In genomic region chr6:44264154-44265002, GRCh38 we compare ENCODE assay signal across 8 cellular contexts. TPM values are rescaled to one million over a fixed set of nuclear protein-coding genes. Genes with fewer than 3 reads are reported as not detected.
A peak's percentile ranks its signal among the peaks of the same experiment; 100 is the strongest.
DNase-seq lines count a peak whose midpoint lies in the region; ATAC-seq and TF ChIP-seq lines count a peak whose summit lies in the region.

No MANE protein-coding gene starts in this region.

- H3K27ac ChIP-seq in ectodermal cell (ENCODE audit: insufficient read depth, low read depth, low read length, poor library complexity, severe bottlenecking) (no peak overlapping the region), vagina (peak overlapping the region; percentile 89)

- no peak for TF ChIP-seq POLR2A in vagina (IDR thresholded peaks at IDR 0.05)

- peak overlapping the region; percentile 71 for H3K9ac ChIP-seq in mucosa of stomach (ENCODE audit: low read length)

- peak; percentile 37 for ATAC-seq in GM18498 (IDR thresholded peaks at IDR 0.05; ENCODE audit: unreplicated experiment)
- ATAC-seq in HG02943 (IDR thresholded peaks at IDR 0.05; ENCODE audit: low read depth, unreplicated experiment): peak; percentile 44
- peak; percentile 25 for ATAC-seq in SK-N-SH treated with all-trans-retinoic acid at 6 μM for 48 hours
- ATAC-seq in HG03095 (IDR thresholded peaks at IDR 0.05; ENCODE audit: unreplicated experiment): no peak
- no peak for ATAC-seq in HG03469 (IDR thresholded peaks at IDR 0.05; ENCODE audit: unreplicated experiment)

- 10 to 14% methylated on average over 13 of the region's 13 CpGs for WGBS in ectodermal cell, 2 experiments

- H3K27me3 ChIP-seq in ectodermal cell (ENCODE audit: control insufficient read depth, insufficient read depth, low read length, poor library complexity, severe bottlenecking) (peaks cover 7% of the 10 kb centered on the region), mucosa of stomach (ENCODE audit: control insufficient read depth, insufficient read depth, low read length) (peaks cover 14% of the 10 kb centered on the region), vagina (no peaks in the 10 kb centered on the region)

- no peak for DNase-seq in vagina (ENCODE audit: extremely low spot score in 2 of 2)

- intact Hi-C loops in vagina (cut with DNase I): no loop called here

- no peak for TF ChIP-seq CTCF in vagina (IDR thresholded peaks at IDR 0.05)

- H3K4me1 ChIP-seq in ectodermal cell (ENCODE audit: control insufficient read depth, insufficient read depth, low read length) (peaks cover 41% of the 10 kb centered on the region), mucosa of stomach (ENCODE audit: control insufficient read depth, insufficient read depth, low read length) (peaks cover 29% of the 10 kb centered on the region), vagina (peaks cover 33% of the 10 kb centered on the region)

- H3K4me3 ChIP-seq in ectodermal cell (ENCODE audit: insufficient read depth, low read depth, low read length) (peak overlapping the region; percentile 66), mucosa of stomach (ENCODE audit: low read length) (peak overlapping the region; percentile 75), vagina (peak overlapping the region; percentile 77 to 88)

- H3K36me3 ChIP-seq in ectodermal cell (ENCODE audit: control insufficient read depth, insufficient read depth, low read length): peaks cover 4% of the 10 kb centered on the region
- peaks cover 9% of the 10 kb centered on the region for H3K36me3 ChIP-seq in mucosa of stomach (ENCODE audit: control insufficient read depth, insufficient read depth, low read length)
- H3K36me3 ChIP-seq in vagina: no peaks in the 10 kb centered on the region

- H3K9me3 ChIP-seq in ectodermal cell (ENCODE audit: control insufficient read depth, low read length): no peaks in the 10 kb centered on the region
- H3K9me3 ChIP-seq in mucosa of stomach (ENCODE audit: control insufficient read depth, low read length): no peaks in the 10 kb centered on the region
- H3K9me3 ChIP-seq in vagina: no peaks in the 10 kb centered on the region

TF ChIP-seq in SK-N-SH treated with all-trans-retinoic acid at 6 μM for 48 hours, 23 proteins besides CTCF, POLR2A, EP300 and RAD21:
- TF ChIP-seq ESRRG (CRISPR knock-in tag; IDR thresholded peaks at IDR 0.05) (no peak), ZFP30 (CRISPR knock-in tag; IDR thresholded peaks at IDR 0.05) (no peak), TSHZ2 (CRISPR knock-in tag; IDR thresholded peaks at IDR 0.05) (no peak), ARNTL (CRISPR knock-in tag; IDR thresholded peaks at IDR 0.05; ENCODE audit: borderline replicate concordance, low read depth) (no peak), TOX (CRISPR knock-in tag; IDR thresholded peaks at IDR 0.05; ENCODE audit: borderline replicate concordance) (no peak), OSR1 (CRISPR knock-in tag; IDR thresholded peaks at IDR 0.05) (no peak), PATZ1 (CRISPR knock-in tag; IDR thresholded peaks at IDR 0.05; ENCODE audit: borderline replicate concordance) (no peak), GLIS3 (CRISPR knock-in tag; IDR thresholded peaks at IDR 0.05) (no peak), CREB5 (CRISPR knock-in tag; IDR thresholded peaks at IDR 0.05; ENCODE audit: low read depth) (no peak), ZNF565 (CRISPR knock-in tag; conservative IDR thresholded peaks at IDR 0.05; ENCODE audit: low read depth) (no peak), SNAI2 (CRISPR knock-in tag; IDR thresholded peaks at IDR 0.05) (no peak), CSRNP3 (CRISPR knock-in tag; IDR thresholded peaks at IDR 0.05) (no peak), ZNF8 (CRISPR knock-in tag; IDR thresholded peaks at IDR 0.05) (no peak), ZC3H10 (CRISPR knock-in tag; IDR thresholded peaks at IDR 0.05) (no peak), RARB (CRISPR knock-in tag; IDR thresholded peaks at IDR 0.05) (no peak), ZNF70 (CRISPR knock-in tag; IDR thresholded peaks at IDR 0.05) (no peak), PPARA (CRISPR knock-in tag; IDR thresholded peaks at IDR 0.05; ENCODE audit: borderline replicate concordance) (no peak), CSDC2 (CRISPR knock-in tag; IDR thresholded peaks at IDR 0.05) (no peak)

RNA-seq across cellular contexts. Expression of gene NFKBIE, which starts 1.0 kb away (rescaled TPM):
- polyA plus RNA-seq in ectodermal cell (2013, experiment 1 of 4): 7.9 TPM
- 7.8 TPM for polyA plus RNA-seq in ectodermal cell (2013, experiment 2 of 4)
- polyA plus RNA-seq in ectodermal cell (2013, experiment 3 of 4): 6.6 TPM
- polyA plus RNA-seq in ectodermal cell (2013, experiment 4 of 4): 7.8 TPM
- total RNA-seq in vagina: 17.2 TPM

RNA-seq across cellular contexts. Expression of gene TMEM151B, which starts 5.9 kb away (rescaled TPM):
- polyA plus RNA-seq in ectodermal cell (2013, experiment 1 of 4): 0.74 TPM
- polyA plus RNA-seq in ectodermal cell (2013, experiment 2 of 4): 1.1 TPM
- polyA plus RNA-seq in ectodermal cell (2013, experiment 3 of 4): 1.4 TPM
- polyA plus RNA-seq in ectodermal cell (2013, experiment 4 of 4): 1.4 TPM
- 0.49 TPM for total RNA-seq in vagina

RNA-seq across cellular contexts. Expression of gene SLC35B2, which starts 7.0 kb away (rescaled TPM):
- 46.3 TPM for polyA plus RNA-seq in ectodermal cell (2013, experiment 1 of 4)
- polyA plus RNA-seq in ectodermal cell (2013, experiment 2 of 4): 48.6 TPM
- 39.6 TPM for polyA plus RNA-seq in ectodermal cell (2013, experiment 3 of 4)
- polyA plus RNA-seq in ectodermal cell (2013, experiment 4 of 4): 40.0 TPM
- 19.6 TPM for total RNA-seq in vagina

RNA-seq across cellular contexts. Expression of gene HSP90AB1, which starts 17.5 kb away (rescaled TPM):
- 1,696 TPM for polyA plus RNA-seq in ectodermal cell (2013, experiment 1 of 4)
- polyA plus RNA-seq in ectodermal cell (2013, experiment 2 of 4): 1,536 TPM
- 1,192 TPM for polyA plus RNA-seq in ectodermal cell (2013, experiment 3 of 4)
- 1,329 TPM for polyA plus RNA-seq in ectodermal cell (2013, experiment 4 of 4)
- total RNA-seq in vagina: 463 TPM

RNA-seq across cellular contexts. Expression of gene SLC29A1, which starts 41.0 kb away (rescaled TPM):
- 76.4 TPM for polyA plus RNA-seq in ectodermal cell (2013, experiment 1 of 4)
- polyA plus RNA-seq in ectodermal cell (2013, experiment 2 of 4): 66.5 TPM
- 62.2 TPM for polyA plus RNA-seq in ectodermal cell (2013, experiment 3 of 4)
- polyA plus RNA-seq in ectodermal cell (2013, experiment 4 of 4): 69.4 TPM
- total RNA-seq in vagina: 51.1 TPM

Comparison
In these comparisons a context has a peak if more than half of its experiments do, and no peak if none do; other contexts are left out.
1. ATAC-seq: peak in GM18498 (single experiment), HG02943 (single experiment) and SK-N-SH treated with all-trans-retinoic acid at 6 μM for 48 hours (single experiment); none in HG03095 (single experiment) and HG03469 (single experiment).
2. Peak in every context shown above with its lines, with median percentiles within 50 percentile points of each other: H3K4me3 ChIP-seq.